Comparison of ENCODE assay signal across 8 cellular contexts in genomic region chr3:156474560-156475389, GRCh38.
A peak's percentile ranks its signal among the peaks of the same experiment; 100 is the strongest.
DNase-seq lines count a peak whose midpoint lies in the region; ATAC-seq and TF ChIP-seq lines count a peak whose summit lies in the region.

No MANE protein-coding gene starts in this region.

- no peaks in the 10 kb centered on the region for H3K9me3 Mint-ChIP-seq in stimulated activated naive CD8-positive, alpha-beta T cell treated with anti-CD3 and anti-CD28 coated beads, Interleukin-15, amount 100 ng/mL, for 72 hours
- H3K9me3 Mint-ChIP-seq in glutamatergic neuron (ENCODE audit: unreplicated experiment), result no peaks in the 10 kb centered on the region

- POLR2A ChIA-PET in Panc1 (lab: Charles Lee), result no interaction called here

- no peak for DNase-seq in stimulated activated naive CD8-positive, alpha-beta T cell treated with anti-CD3 and anti-CD28 coated beads, Interleukin-15, amount 100 ng/mL, for 72 hours
- DNase-seq in stimulated activated naive CD8-positive, alpha-beta T cell treated with anti-CD3 and anti-CD28 coated beads, Interleukin-15, Interleukin-2, amounts not matched to agents 100 U/mL and 50 U/mL, for 24 hours, result no peak
- DNase-seq in Panc1 (ENCODE audit: low read depth, low spot score) (no peak), glutamatergic neuron (peak; percentile 44), upper lobe of right lung (no peak), midbrain (lab: John Stamatoyannopoulos, UW) (no peak), T-helper 17 cell (no peak)

- peaks cover 3% of the 10 kb centered on the region; the same call in 1 of the 2 replicates for H3K27me3 ChIP-seq in Panc1 (ENCODE audit: control insufficient read depth, insufficient read depth, low read length)
- H3K27me3 ChIP-seq in upper lobe of right lung, result no peaks in the 10 kb centered on the region

- peaks cover 11% of the 10 kb centered on the region for H3K27me3 Mint-ChIP-seq in stimulated activated naive CD8-positive, alpha-beta T cell treated with anti-CD3 and anti-CD28 coated beads, Interleukin-15, amount 100 ng/mL, for 72 hours
- H3K27me3 Mint-ChIP-seq in glutamatergic neuron (ENCODE audit: unreplicated experiment) (no peaks in the 10 kb centered on the region), T-helper 17 cell (peaks cover 18% of the 10 kb centered on the region)

- H3K4me1 ChIP-seq in Panc1 (ENCODE audit: control insufficient read depth, insufficient read depth, low read length) (no peaks in the 10 kb centered on the region), upper lobe of right lung (no peaks in the 10 kb centered on the region)

- H3K27ac Mint-ChIP-seq in stimulated activated naive CD8-positive, alpha-beta T cell treated with anti-CD3 and anti-CD28 coated beads, Interleukin-15, amount 100 ng/mL, for 72 hours, result no peak overlapping the region
- no peak overlapping the region for H3K27ac Mint-ChIP-seq in glutamatergic neuron (ENCODE audit: unreplicated experiment)
- no peak overlapping the region for H3K27ac Mint-ChIP-seq in T-helper 17 cell

- H3K4me3 ChIP-seq in Panc1 (ENCODE audit: low read depth in 2 of 2, low read length in 2 of 2), result no peak overlapping the region
- H3K4me3 ChIP-seq in upper lobe of right lung, result no peak overlapping the region

- peak; percentile 66 for TF ChIP-seq CTCF in Panc1 (IDR thresholded peaks at IDR 0.05)
- peak; percentile 62 for TF ChIP-seq CTCF in glutamatergic neuron (IDR thresholded peaks at IDR 0.05; ENCODE audit: partially characterized antibody, unreplicated experiment)
- peak; percentile 30 for TF ChIP-seq CTCF in upper lobe of right lung (IDR thresholded peaks at IDR 0.05)

- H3K27ac ChIP-seq in Panc1 (ENCODE audit: low read length) (no peak overlapping the region), upper lobe of right lung (no peak overlapping the region)

- CTCF ChIA-PET in Panc1 (lab: Charles Lee), result interaction anchor here (0.6 kb wide), 1 partner anchor 107 kb away, joined by 4 read pairs; no protein-coding TSS in a partner anchor

- no peaks in the 10 kb centered on the region for H3K4me1 Mint-ChIP-seq in stimulated activated naive CD8-positive, alpha-beta T cell treated with anti-CD3 and anti-CD28 coated beads, Interleukin-15, amount 100 ng/mL, for 72 hours
- H3K4me1 Mint-ChIP-seq in glutamatergic neuron (ENCODE audit: low read depth, unreplicated experiment), result peaks cover 31% of the 10 kb centered on the region
- peaks cover 2% of the 10 kb centered on the region for H3K4me1 Mint-ChIP-seq in T-helper 17 cell

- H3K4me3 Mint-ChIP-seq in stimulated activated naive CD8-positive, alpha-beta T cell treated with anti-CD3 and anti-CD28 coated beads, Interleukin-15, amount 100 ng/mL, for 72 hours, result no peak overlapping the region
- H3K4me3 Mint-ChIP-seq in glutamatergic neuron (ENCODE audit: unreplicated experiment) (no peak overlapping the region), T-helper 17 cell (no peak overlapping the region)

- H3K9me3 ChIP-seq in Panc1 (ENCODE audit: control insufficient read depth, insufficient read depth, low read depth, low read length), result no peaks in the 10 kb centered on the region
- no peaks in the 10 kb centered on the region for H3K9me3 ChIP-seq in upper lobe of right lung
- no peaks in the 10 kb centered on the region for H3K9me3 ChIP-seq in T-helper 17 cell (ENCODE audit: control insufficient read depth, low read length, poor library complexity, severe bottlenecking)

- H3K36me3 ChIP-seq in Panc1 (ENCODE audit: control insufficient read depth, insufficient read depth, low read length), result no peaks in the 10 kb centered on the region
- no peaks in the 10 kb centered on the region for H3K36me3 ChIP-seq in upper lobe of right lung

- ATAC-seq in stimulated activated naive CD8-positive, alpha-beta T cell treated with anti-CD3 and anti-CD28 coated beads, Interleukin-15, amount 100 ng/mL, for 72 hours, result peak; percentile 68
- no peak for ATAC-seq in stimulated activated naive CD8-positive, alpha-beta T cell treated with anti-CD3 and anti-CD28 coated beads, Interleukin-15, Interleukin-2, amounts not matched to agents 100 U/mL and 50 U/mL, for 24 hours
- ATAC-seq in Panc1 (no peak), upper lobe of right lung (no peak), HG03139 (IDR thresholded peaks at IDR 0.05; ENCODE audit: unreplicated experiment) (no peak), T-helper 17 cell (no peak)

- intact Hi-C loops in Panc1 (cut with micrococcal nuclease; ENCODE audit: unreplicated experiment), result no loop called here
- intact Hi-C loops in upper lobe of right lung (cut with DNase I), result no loop called here

- no TSS peak for BruUV-seq in Panc1 (replicated peaks; lab: Mats Ljungman, UMichigan)

- in situ Hi-C loops in Panc1 (cut with HindIII; ENCODE audit: low pct_unique_long_range_greater_than_20kb, low sequenced_read_pairs), result no loop called here

- H3K36me3 Mint-ChIP-seq in glutamatergic neuron (ENCODE audit: unreplicated experiment) (no peaks in the 10 kb centered on the region), T-helper 17 cell (ENCODE audit: low read depth) (peaks cover 6% of the 10 kb centered on the region)
